9 cellular contexts compared by ENCODE assay signal in genomic region chrX:103488332-103488731, GRCh38. TPM values are rescaled to one million over a fixed set of nuclear protein-coding genes. Genes with fewer than 3 reads are reported as not detected.
A peak's percentile ranks its signal among the peaks of the same experiment; 100 is the strongest.
DNase-seq lines count a peak whose midpoint lies in the region; ATAC-seq and TF ChIP-seq lines count a peak whose summit lies in the region.
"Had no signal": no experiment of that assay in that cellular context is flagged by ENCODE, and none has a peak within 500 bp of the region (broad histone marks: within the 10 kb centered on the region; RNA-seq: fewer than 3 reads in every experiment).

No MANE protein-coding gene starts in this region.

- H3K36me3 ChIP-seq in BJ (ENCODE audit: control insufficient read depth, insufficient read depth, low read length) (no peaks in the 10 kb centered on the region; the same call in 1 of the 2 replicates), HEK293 (ENCODE audit: control insufficient read depth in 2 of 2, insufficient read depth in 1 of 2, low read length in 2 of 2) (no peaks in the 10 kb centered on the region), ascending aorta (no peaks in the 10 kb centered on the region), kidney epithelial cell (ENCODE audit: control insufficient read depth, insufficient read depth, low read length) (no peaks in the 10 kb centered on the region)

- H3K9me3 Mint-ChIP-seq in stimulated activated naive CD8-positive, alpha-beta T cell treated with anti-CD3 and anti-CD28 coated beads, Interleukin-15, amount 100 ng/mL, for 72 hours = no peaks in the 10 kb centered on the region
- H3K9me3 Mint-ChIP-seq: activated T-helper 1 cell treated with anti-CD3 and anti-CD28 coated beads, Interleukin-12 subunit alpha, Interleukin-12 subunit beta, Interleukin-2, Interleukin-4 antibody, amounts not matched to agents 30 ng/mL and 10 ng/mL and 1 ng/mL, durations not matched to agents 14 hours and 24 hours and 36 hours had no signal

- ATAC-seq in stimulated activated naive CD8-positive, alpha-beta T cell treated with anti-CD3 and anti-CD28 coated beads, Interleukin-15, amount 100 ng/mL, for 72 hours = no peak
- ATAC-seq in activated CD4-positive, CD25-positive, alpha-beta regulatory T cell treated with anti-CD3 and anti-CD28 coated beads, Interleukin-2, amount 50 U/mL, for 24 hours = no peak
- ATAC-seq in HG02642 (IDR thresholded peaks at IDR 0.05; ENCODE audit: poor library complexity, unreplicated experiment) = no peak
- ATAC-seq in HG03097 (IDR thresholded peaks at IDR 0.05; ENCODE audit: low FRiP score, unreplicated experiment) = no peak

- no peak overlapping the region for H3K27ac ChIP-seq in HEK293 (ENCODE audit: extremely low read depth, low read depth, low read length)
- no peak overlapping the region for H3K27ac ChIP-seq in ascending aorta

- H3K4me3 Mint-ChIP-seq in stimulated activated naive CD8-positive, alpha-beta T cell treated with anti-CD3 and anti-CD28 coated beads, Interleukin-15, amount 100 ng/mL, for 72 hours = no peak overlapping the region
- H3K4me3 Mint-ChIP-seq: activated T-helper 1 cell treated with anti-CD3 and anti-CD28 coated beads, Interleukin-12 subunit alpha, Interleukin-12 subunit beta, Interleukin-2, Interleukin-4 antibody, amounts not matched to agents 30 ng/mL and 10 ng/mL and 1 ng/mL, durations not matched to agents 14 hours and 24 hours and 36 hours had no signal

- DNase-seq in BJ (ENCODE audit: low read depth) (no peak), ascending aorta (ENCODE audit: low spot score in 2 of 2) (no peak), kidney epithelial cell (ENCODE audit: low read depth) (no peak)
- DNase-seq in stimulated activated naive CD8-positive, alpha-beta T cell treated with anti-CD3 and anti-CD28 coated beads, Interleukin-15, amount 100 ng/mL, for 72 hours = no peak

- CTCF ChIA-PET in BJ (lab: Yijun Ruan, JAX) = interaction anchor here (0.6 to 1.7 kb wide), 5 partner anchors 10 to 503 kb away, joined by 3 to 6 read pairs (median 4); no protein-coding TSS in a partner anchor
- CTCF ChIA-PET in HEK293 (lab: Yijun Ruan, JAX) = interaction anchor here (0.6 to 1.6 kb wide), 9 partner anchors 9 to 384 kb away, joined by 3 to 5 read pairs (median 3); no protein-coding TSS in a partner anchor

- no peaks in the 10 kb centered on the region for H3K9me3 ChIP-seq in HEK293 (ENCODE audit: control insufficient read depth, insufficient read depth, low read depth, low read length)
- H3K9me3 ChIP-seq in ascending aorta = no peaks in the 10 kb centered on the region

- POLR2A ChIA-PET in BJ (lab: Charles Lee) = no interaction called here
- POLR2A ChIA-PET in HEK293 (lab: Yijun Ruan, JAX) = no interaction called here

- no peak overlapping the region for H3K27ac Mint-ChIP-seq in stimulated activated naive CD8-positive, alpha-beta T cell treated with anti-CD3 and anti-CD28 coated beads, Interleukin-15, amount 100 ng/mL, for 72 hours
- H3K27ac Mint-ChIP-seq: activated T-helper 1 cell treated with anti-CD3 and anti-CD28 coated beads, Interleukin-12 subunit alpha, Interleukin-12 subunit beta, Interleukin-2, Interleukin-4 antibody, amounts not matched to agents 30 ng/mL and 10 ng/mL and 1 ng/mL, durations not matched to agents 14 hours and 24 hours and 36 hours had no signal

- no peak overlapping the region for H3K4me3 ChIP-seq in BJ (ENCODE audit: low read depth, low read length)
- H3K4me3 ChIP-seq in HEK293 (ENCODE audit: low read depth, low read length) = no peak overlapping the region
- H3K4me3 ChIP-seq in ascending aorta = no peak overlapping the region
- H3K4me3 ChIP-seq in kidney epithelial cell (ENCODE audit: low read depth, low read length) = no peak overlapping the region

- H3K27me3 ChIP-seq in BJ (ENCODE audit: control insufficient read depth, insufficient read depth, low read length) (no peaks in the 10 kb centered on the region), ascending aorta (no peaks in the 10 kb centered on the region), kidney epithelial cell (ENCODE audit: control insufficient read depth, insufficient read depth, low read length) (no peaks in the 10 kb centered on the region)

- intact Hi-C loops in ascending aorta (cut with DNase I) = no loop called here

- no peaks in the 10 kb centered on the region for H3K4me1 ChIP-seq in HEK293 (ENCODE audit: control insufficient read depth, insufficient read depth, low read length)
- no peaks in the 10 kb centered on the region for H3K4me1 ChIP-seq in ascending aorta

- H3K4me1 Mint-ChIP-seq in stimulated activated naive CD8-positive, alpha-beta T cell treated with anti-CD3 and anti-CD28 coated beads, Interleukin-15, amount 100 ng/mL, for 72 hours = no peaks in the 10 kb centered on the region

- TF ChIP-seq CTCF in BJ (IDR thresholded peaks at IDR 0.05; ENCODE audit: insufficient read depth, low read depth, low read length) (peak; percentile 39), HEK293 (tag by site-specific recombination; IDR thresholded peaks at IDR 0.05) (no peak), ascending aorta (IDR thresholded peaks at IDR 0.05) (peak in 2 of 3 experiments; percentile 11 to 43), kidney epithelial cell (IDR thresholded peaks at IDR 0.05; ENCODE audit: insufficient read depth, low read length, poor library complexity, severe bottlenecking) (peak; percentile 48)

- H3K27me3 Mint-ChIP-seq in stimulated activated naive CD8-positive, alpha-beta T cell treated with anti-CD3 and anti-CD28 coated beads, Interleukin-15, amount 100 ng/mL, for 72 hours = peaks cover under 1% of the 10 kb centered on the region

TF ChIP-seq in HEK293, 187 proteins besides CTCF, POLR2A, EP300 and RAD21:
- TF ChIP-seq ZNF654 (tag by site-specific recombination; IDR thresholded peaks at IDR 0.05; ENCODE audit: low read depth) (peak; percentile 15; the same call in 1 of the 2 replicates), ZFP69B (tag by site-specific recombination; IDR thresholded peaks at IDR 0.05) (no peak), KLF1 (tag by site-specific recombination; IDR thresholded peaks at IDR 0.05) (no peak), ZSCAN18 (tag by site-specific recombination; IDR thresholded peaks at IDR 0.05) (no peak)

RNA-seq across cellular contexts. Expression of gene RAB40A, which starts 31.0 kb away (rescaled TPM):
- polyA plus RNA-seq in BJ (2011; rRNA removed) = 0.48 and 0.56 TPM in 2 replicates
- 0.31 and 0.38 TPM in 2 replicates for polyA minus RNA-seq in BJ (2011; rRNA and poly(A)+ RNA removed)
- total RNA-seq in ascending aorta (1.5 TPM), kidney epithelial cell (0.13 TPM in 1 of 2 replicates, not detected in the other)
